1 cellular context compared by ENCODE assay signal in genomic region chr4:126223784-126224407, GRCh38.
TF ChIP-seq lines count a peak whose summit lies in the region.

No MANE protein-coding gene starts in this region.

TF ChIP-seq in GM12878, 131 proteins besides CTCF, POLR2A, EP300 and RAD21 (continued from another document):
- TF ChIP-seq, protein P1, sequence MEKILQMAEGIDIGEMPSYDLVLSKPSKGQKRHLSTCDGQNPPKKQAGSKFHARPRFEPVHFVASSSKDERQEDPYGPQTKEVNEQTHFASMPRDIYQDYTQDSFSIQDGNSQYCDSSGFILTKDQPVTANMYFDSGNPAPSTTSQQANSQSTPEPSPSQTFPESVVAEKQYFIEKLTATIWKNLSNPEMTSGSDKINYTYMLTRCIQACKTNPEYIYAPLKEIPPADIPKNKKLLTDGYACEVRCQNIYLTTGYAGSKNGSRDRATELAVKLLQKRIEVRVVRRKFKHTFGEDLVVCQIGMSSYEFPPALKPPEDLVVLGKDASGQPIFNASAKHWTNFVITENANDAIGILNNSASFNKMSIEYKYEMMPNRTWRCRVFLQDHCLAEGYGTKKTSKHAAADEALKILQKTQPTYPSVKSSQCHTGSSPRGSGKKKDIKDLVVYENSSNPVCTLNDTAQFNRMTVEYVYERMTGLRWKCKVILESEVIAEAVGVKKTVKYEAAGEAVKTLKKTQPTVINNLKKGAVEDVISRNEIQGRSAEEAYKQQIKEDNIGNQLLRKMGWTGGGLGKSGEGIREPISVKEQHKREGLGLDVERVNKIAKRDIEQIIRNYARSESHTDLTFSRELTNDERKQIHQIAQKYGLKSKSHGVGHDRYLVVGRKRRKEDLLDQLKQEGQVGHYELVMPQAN (conservative IDR thresholded peaks at IDR 0.05), result no peak
- TF ChIP-seq CHD1 (IDR thresholded peaks at IDR 0.05; ENCODE audit: low read depth, low read length) (no peak), MEF2B (IDR thresholded peaks at IDR 0.05; ENCODE audit: partially characterized antibody, poor library complexity, severe bottlenecking) (no peak), ETV6 (conservative IDR thresholded peaks at IDR 0.05 in 1 of 2, IDR thresholded peaks at IDR 0.05 in 1 of 2; ENCODE audit: borderline replicate concordance in 1 of 2, low read depth in 1 of 2) (no peak), SREBF1 (IDR thresholded peaks at IDR 0.05; ENCODE audit: low read length) (no peak), MYB (IDR thresholded peaks at IDR 0.05; ENCODE audit: borderline replicate concordance, low read depth, low read length) (no peak), STAT3 (IDR thresholded peaks at IDR 0.05; ENCODE audit: low read depth, low read length) (no peak), KLF5 (IDR thresholded peaks at IDR 0.05; ENCODE audit: partially characterized antibody) (no peak), HCFC1 (IDR thresholded peaks at IDR 0.05; ENCODE audit: low read length) (no peak)
